Comparison of ENCODE assay signal across 2 cellular contexts in the genomic region with DNA sequence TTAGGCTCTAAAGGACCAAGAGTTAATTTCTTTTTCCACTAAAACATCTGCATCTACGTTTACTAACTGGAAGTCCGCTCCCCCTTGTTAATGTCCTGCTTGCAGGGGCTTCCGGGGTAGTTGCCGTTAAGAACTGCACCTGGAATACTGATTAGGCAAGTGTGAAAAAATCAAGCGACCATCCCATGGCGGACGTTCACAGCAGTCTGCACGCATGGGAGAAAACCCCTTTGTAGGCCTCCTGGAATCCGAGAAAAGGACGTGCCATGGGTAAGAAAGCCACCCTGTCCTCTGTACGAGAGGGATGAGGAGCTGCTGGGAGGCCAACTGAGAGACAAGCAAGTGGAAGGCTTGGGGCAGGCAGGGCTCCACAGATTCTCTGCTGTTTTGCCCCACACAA.
TF ChIP-seq lines count a peak whose summit lies in the region.

No MANE protein-coding gene starts in this region.

TF ChIP-seq in GM23338, 12 proteins besides CTCF, POLR2A, EP300 and RAD21 (continues in another document):
- TF ChIP-seq, protein P1, sequence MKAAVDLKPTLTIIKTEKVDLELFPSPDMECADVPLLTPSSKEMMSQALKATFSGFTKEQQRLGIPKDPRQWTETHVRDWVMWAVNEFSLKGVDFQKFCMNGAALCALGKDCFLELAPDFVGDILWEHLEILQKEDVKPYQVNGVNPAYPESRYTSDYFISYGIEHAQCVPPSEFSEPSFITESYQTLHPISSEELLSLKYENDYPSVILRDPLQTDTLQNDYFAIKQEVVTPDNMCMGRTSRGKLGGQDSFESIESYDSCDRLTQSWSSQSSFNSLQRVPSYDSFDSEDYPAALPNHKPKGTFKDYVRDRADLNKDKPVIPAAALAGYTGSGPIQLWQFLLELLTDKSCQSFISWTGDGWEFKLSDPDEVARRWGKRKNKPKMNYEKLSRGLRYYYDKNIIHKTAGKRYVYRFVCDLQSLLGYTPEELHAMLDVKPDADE (IDR thresholded peaks at IDR 0.05), result no peak
- no peak for TF ChIP-seq EZH2 (IDR thresholded peaks at IDR 0.05; ENCODE audit: low read depth, unreplicated experiment)
- no peak for TF ChIP-seq EZH2phosphoT487 (IDR thresholded peaks at IDR 0.05; ENCODE audit: unreplicated experiment)
- no peak for TF ChIP-seq STAT1 (IDR thresholded peaks at IDR 0.05; ENCODE audit: unreplicated experiment)
- TF ChIP-seq, protein P2, sequence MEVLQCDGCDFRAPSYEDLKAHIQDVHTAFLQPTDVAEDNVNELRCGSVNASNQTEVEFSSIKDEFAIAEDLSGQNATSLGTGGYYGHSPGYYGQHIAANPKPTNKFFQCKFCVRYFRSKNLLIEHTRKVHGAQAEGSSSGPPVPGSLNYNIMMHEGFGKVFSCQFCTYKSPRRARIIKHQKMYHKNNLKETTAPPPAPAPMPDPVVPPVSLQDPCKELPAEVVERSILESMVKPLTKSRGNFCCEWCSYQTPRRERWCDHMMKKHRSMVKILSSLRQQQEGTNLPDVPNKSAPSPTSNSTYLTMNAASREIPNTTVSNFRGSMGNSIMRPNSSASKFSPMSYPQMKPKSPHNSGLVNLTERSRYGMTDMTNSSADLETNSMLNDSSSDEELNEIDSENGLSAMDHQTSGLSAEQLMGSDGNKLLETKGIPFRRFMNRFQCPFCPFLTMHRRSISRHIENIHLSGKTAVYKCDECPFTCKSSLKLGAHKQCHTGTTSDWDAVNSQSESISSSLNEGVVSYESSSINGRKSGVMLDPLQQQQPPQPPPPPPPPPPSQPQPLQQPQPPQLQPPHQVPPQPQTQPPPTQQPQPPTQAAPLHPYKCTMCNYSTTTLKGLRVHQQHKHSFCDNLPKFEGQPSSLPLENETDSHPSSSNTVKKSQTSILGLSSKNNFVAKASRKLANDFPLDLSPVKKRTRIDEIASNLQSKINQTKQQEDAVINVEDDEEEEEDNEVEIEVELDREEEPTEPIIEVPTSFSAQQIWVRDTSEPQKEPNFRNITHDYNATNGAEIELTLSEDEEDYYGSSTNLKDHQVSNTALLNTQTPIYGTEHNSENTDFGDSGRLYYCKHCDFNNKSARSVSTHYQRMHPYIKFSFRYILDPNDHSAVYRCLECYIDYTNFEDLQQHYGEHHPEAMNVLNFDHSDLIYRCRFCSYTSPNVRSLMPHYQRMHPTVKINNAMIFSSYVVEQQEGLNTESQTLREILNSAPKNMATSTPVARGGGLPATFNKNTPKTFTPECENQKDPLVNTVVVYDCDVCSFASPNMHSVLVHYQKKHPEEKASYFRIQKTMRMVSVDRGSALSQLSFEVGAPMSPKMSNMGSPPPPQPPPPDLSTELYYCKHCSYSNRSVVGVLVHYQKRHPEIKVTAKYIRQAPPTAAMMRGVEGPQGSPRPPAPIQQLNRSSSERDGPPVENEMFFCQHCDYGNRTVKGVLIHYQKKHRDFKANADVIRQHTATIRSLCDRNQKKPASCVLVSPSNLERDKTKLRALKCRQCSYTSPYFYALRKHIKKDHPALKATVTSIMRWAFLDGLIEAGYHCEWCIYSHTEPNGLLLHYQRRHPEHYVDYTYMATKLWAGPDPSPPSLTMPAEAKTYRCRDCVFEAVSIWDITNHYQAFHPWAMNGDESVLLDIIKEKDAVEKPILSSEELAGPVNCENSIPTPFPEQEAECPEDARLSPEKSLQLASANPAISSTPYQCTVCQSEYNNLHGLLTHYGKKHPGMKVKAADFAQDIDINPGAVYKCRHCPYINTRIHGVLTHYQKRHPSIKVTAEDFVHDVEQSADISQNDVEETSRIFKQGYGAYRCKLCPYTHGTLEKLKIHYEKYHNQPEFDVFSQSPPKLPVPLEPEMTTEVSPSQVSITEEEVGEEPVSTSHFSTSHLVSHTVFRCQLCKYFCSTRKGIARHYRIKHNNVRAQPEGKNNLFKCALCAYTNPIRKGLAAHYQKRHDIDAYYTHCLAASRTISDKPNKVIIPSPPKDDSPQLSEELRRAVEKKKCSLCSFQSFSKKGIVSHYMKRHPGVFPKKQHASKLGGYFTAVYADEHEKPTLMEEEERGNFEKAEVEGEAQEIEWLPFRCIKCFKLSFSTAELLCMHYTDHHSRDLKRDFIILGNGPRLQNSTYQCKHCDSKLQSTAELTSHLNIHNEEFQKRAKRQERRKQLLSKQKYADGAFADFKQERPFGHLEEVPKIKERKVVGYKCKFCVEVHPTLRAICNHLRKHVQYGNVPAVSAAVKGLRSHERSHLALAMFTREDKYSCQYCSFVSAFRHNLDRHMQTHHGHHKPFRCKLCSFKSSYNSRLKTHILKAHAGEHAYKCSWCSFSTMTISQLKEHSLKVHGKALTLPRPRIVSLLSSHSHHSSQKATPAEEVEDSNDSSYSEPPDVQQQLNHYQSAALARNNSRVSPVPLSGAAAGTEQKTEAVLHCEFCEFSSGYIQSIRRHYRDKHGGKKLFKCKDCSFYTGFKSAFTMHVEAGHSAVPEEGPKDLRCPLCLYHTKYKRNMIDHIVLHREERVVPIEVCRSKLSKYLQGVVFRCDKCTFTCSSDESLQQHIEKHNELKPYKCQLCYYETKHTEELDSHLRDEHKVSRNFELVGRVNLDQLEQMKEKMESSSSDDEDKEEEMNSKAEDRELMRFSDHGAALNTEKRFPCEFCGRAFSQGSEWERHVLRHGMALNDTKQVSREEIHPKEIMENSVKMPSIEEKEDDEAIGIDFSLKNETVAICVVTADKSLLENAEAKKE (CRISPR knock-in tag; IDR thresholded peaks at IDR 0.05), result no peak
- no peak for TF ChIP-seq ZNF331 (CRISPR knock-in tag; IDR thresholded peaks at IDR 0.05; ENCODE audit: low read depth)
- no peak for TF ChIP-seq CREB1 (CRISPR knock-in tag; IDR thresholded peaks at IDR 0.05; ENCODE audit: low read depth)
- TF ChIP-seq NANOG (IDR thresholded peaks at IDR 0.05; ENCODE audit: borderline replicate concordance), result no peak
- TF ChIP-seq POLR2AphosphoS5 (IDR thresholded peaks at IDR 0.05; ENCODE audit: low read depth), result no peak
- TF ChIP-seq, protein P3, sequence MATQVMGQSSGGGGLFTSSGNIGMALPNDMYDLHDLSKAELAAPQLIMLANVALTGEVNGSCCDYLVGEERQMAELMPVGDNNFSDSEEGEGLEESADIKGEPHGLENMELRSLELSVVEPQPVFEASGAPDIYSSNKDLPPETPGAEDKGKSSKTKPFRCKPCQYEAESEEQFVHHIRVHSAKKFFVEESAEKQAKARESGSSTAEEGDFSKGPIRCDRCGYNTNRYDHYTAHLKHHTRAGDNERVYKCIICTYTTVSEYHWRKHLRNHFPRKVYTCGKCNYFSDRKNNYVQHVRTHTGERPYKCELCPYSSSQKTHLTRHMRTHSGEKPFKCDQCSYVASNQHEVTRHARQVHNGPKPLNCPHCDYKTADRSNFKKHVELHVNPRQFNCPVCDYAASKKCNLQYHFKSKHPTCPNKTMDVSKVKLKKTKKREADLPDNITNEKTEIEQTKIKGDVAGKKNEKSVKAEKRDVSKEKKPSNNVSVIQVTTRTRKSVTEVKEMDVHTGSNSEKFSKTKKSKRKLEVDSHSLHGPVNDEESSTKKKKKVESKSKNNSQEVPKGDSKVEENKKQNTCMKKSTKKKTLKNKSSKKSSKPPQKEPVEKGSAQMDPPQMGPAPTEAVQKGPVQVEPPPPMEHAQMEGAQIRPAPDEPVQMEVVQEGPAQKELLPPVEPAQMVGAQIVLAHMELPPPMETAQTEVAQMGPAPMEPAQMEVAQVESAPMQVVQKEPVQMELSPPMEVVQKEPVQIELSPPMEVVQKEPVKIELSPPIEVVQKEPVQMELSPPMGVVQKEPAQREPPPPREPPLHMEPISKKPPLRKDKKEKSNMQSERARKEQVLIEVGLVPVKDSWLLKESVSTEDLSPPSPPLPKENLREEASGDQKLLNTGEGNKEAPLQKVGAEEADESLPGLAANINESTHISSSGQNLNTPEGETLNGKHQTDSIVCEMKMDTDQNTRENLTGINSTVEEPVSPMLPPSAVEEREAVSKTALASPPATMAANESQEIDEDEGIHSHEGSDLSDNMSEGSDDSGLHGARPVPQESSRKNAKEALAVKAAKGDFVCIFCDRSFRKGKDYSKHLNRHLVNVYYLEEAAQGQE (IDR thresholded peaks at IDR 0.05; ENCODE audit: unreplicated experiment), result no peak

TF ChIP-seq in K562, 482 proteins besides CTCF, POLR2A, EP300 and RAD21:
- TF ChIP-seq GABPA (tag; conservative IDR thresholded peaks at IDR 0.05; ENCODE audit: low read depth) (no peak), ZNF444 (CRISPR knock-in tag; IDR thresholded peaks at IDR 0.05) (no peak), TBP (optimal IDR thresholded peaks at IDR 0.05; ENCODE audit: low read depth, low read length) (no peak), ZNF586 (CRISPR knock-in tag; conservative IDR thresholded peaks at IDR 0.05) (no peak), CTBP1 (IDR thresholded peaks at IDR 0.05; ENCODE audit: borderline replicate concordance) (no peak), BRF1 (IDR thresholded peaks at IDR 0.05; ENCODE audit: borderline replicate concordance, extremely low read depth, insufficient read length) (no peak), PHTF2 (CRISPR knock-in tag; IDR thresholded peaks at IDR 0.05) (no peak), CC2D1A (IDR thresholded peaks at IDR 0.05) (no peak), SIRT6 (IDR thresholded peaks at IDR 0.05; ENCODE audit: low read depth, low read length) (no peak), FOXM1 (IDR thresholded peaks at IDR 0.05; ENCODE audit: low read depth) (no peak), FOXM1 (CRISPR knock-in tag; IDR thresholded peaks at IDR 0.05; ENCODE audit: low read depth) (no peak), HMG20B (CRISPR knock-in tag; IDR thresholded peaks at IDR 0.05) (no peak), POLR3A (IDR thresholded peaks at IDR 0.05; ENCODE audit: borderline replicate concordance, extremely low read depth, insufficient read depth, insufficient read length) (no peak), ZFP30 (CRISPR knock-in tag; IDR thresholded peaks at IDR 0.05; ENCODE audit: borderline replicate concordance) (no peak), RFX7 (CRISPR knock-in tag; IDR thresholded peaks at IDR 0.05) (no peak)
- TF ChIP-seq, protein P4, sequence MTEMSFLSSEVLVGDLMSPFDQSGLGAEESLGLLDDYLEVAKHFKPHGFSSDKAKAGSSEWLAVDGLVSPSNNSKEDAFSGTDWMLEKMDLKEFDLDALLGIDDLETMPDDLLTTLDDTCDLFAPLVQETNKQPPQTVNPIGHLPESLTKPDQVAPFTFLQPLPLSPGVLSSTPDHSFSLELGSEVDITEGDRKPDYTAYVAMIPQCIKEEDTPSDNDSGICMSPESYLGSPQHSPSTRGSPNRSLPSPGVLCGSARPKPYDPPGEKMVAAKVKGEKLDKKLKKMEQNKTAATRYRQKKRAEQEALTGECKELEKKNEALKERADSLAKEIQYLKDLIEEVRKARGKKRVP (CRISPR knock-in tag; IDR thresholded peaks at IDR 0.05), result no peak
